8 cellular contexts compared by ENCODE assay signal in genomic region chr2:100291152-100291970, GRCh38.
A peak's percentile ranks its signal among the peaks of the same experiment; 100 is the strongest.
DNase-seq lines count a peak whose midpoint lies in the region; TF ChIP-seq lines count a peak whose summit lies in the region.

No MANE protein-coding gene starts in this region.

- H3K9ac ChIP-seq in HUES6 (ENCODE audit: low read length), result peak overlapping the region; percentile 37
- peak overlapping the region; percentile 32 for H3K9ac ChIP-seq in muscle layer of colon (ENCODE audit: low read length)
- no peak overlapping the region for H3K9ac ChIP-seq in MM.1S (ENCODE audit: low read length)

- TF ChIP-seq CTCF in AG10803 (conservative IDR thresholded peaks at IDR 0.05; ENCODE audit: low read length) (no peak), MM.1S (IDR thresholded peaks at IDR 0.05; ENCODE audit: low read length) (no peak)

- H3K9me3 ChIP-seq in HUES6 (ENCODE audit: control insufficient read depth, insufficient read depth, low read depth, low read length) (no peaks in the 10 kb centered on the region), muscle layer of colon (ENCODE audit: low read length) (no peaks in the 10 kb centered on the region), MM.1S (replicated peaks; ENCODE audit: insufficient read depth, low read length) (no peaks in the 10 kb centered on the region)

- DNase-seq in AG10803 (ENCODE audit: low read depth) (peak; percentile 87), T-helper 9 cell (peak; percentile 8), caudate nucleus (lab: John Stamatoyannopoulos, UW) (peak in 36 of 61 donors; percentile 12 to 88 (median 40)), superior temporal gyrus (ENCODE audit: extremely low spot score) (peak; percentile 49), MM.1S (no peak), NCI-H526 (lab: John Stamatoyannopoulos, UW) (no peak)

- H3K4me3 ChIP-seq in AG10803 (ENCODE audit: low read length) (no peak overlapping the region), HUES6 (ENCODE audit: low read depth, low read length) (no peak overlapping the region), muscle layer of colon (ENCODE audit: low read depth in 1 of 2, low read length in 2 of 2) (no peak overlapping the region), MM.1S (ENCODE audit: low read length) (no peak overlapping the region)

- H3K4me1 ChIP-seq in HUES6 (ENCODE audit: control insufficient read depth, insufficient read depth, low read length) (peaks cover 24% of the 10 kb centered on the region), muscle layer of colon (ENCODE audit: insufficient read depth, low read length) (peaks cover 17% of the 10 kb centered on the region), MM.1S (ENCODE audit: low read length) (no peaks in the 10 kb centered on the region)

- H2AFZ ChIP-seq in MM.1S (ENCODE audit: low read length), result no peak overlapping the region

- H3K27me3 ChIP-seq in HUES6 (ENCODE audit: control insufficient read depth, insufficient read depth, low read length) (no peaks in the 10 kb centered on the region), muscle layer of colon (ENCODE audit: control insufficient read depth in 1 of 2, insufficient read depth in 2 of 2, low read length in 2 of 2) (no peaks in the 10 kb centered on the region), MM.1S (replicated peaks; ENCODE audit: insufficient read depth, low read length) (no peaks in the 10 kb centered on the region)

- H3K79me2 ChIP-seq in MM.1S (ENCODE audit: low read length), result no peaks in the 10 kb centered on the region

- no peaks in the 10 kb centered on the region for H4K20me1 ChIP-seq in MM.1S (ENCODE audit: insufficient read depth, low read length)

- H3K4me2 ChIP-seq in MM.1S (ENCODE audit: low read depth, low read length), result no peak overlapping the region

- H3K27ac ChIP-seq in HUES6 (ENCODE audit: low read depth, low read length), result no peak overlapping the region; the same call in 1 of the 2 replicates
- peak overlapping the region; percentile 85 for H3K27ac ChIP-seq in caudate nucleus (ENCODE audit: low read depth, low read length)
- H3K27ac ChIP-seq in muscle layer of colon (ENCODE audit: low read depth, low read length), result peak overlapping the region; percentile 66
- no peak overlapping the region for H3K27ac ChIP-seq in MM.1S (ENCODE audit: low read length)

- no peaks in the 10 kb centered on the region for H3F3A ChIP-seq in MM.1S (ENCODE audit: insufficient read depth, low read length)

- no peaks in the 10 kb centered on the region for H3K9me2 ChIP-seq in MM.1S (replicated peaks; ENCODE audit: insufficient read depth, low read length)

- H3K36me3 ChIP-seq in HUES6 (ENCODE audit: control insufficient read depth, insufficient read depth, low read length) (no peaks in the 10 kb centered on the region), muscle layer of colon (ENCODE audit: insufficient read depth, low read length) (peaks cover 24% of the 10 kb centered on the region), MM.1S (replicated peaks; ENCODE audit: insufficient read depth, low read length) (no peaks in the 10 kb centered on the region)

Comparison
In these comparisons a context has a peak if more than half of its experiments do, and no peak if none do; other contexts are left out.
1. DNase-seq: peak in AG10803 (single experiment), T-helper 9 cell (single experiment), caudate nucleus (36 of 61) and superior temporal gyrus (single experiment); none in MM.1S (single experiment) and NCI-H526 (0 of 2).
2. H3K27ac ChIP-seq: peak in caudate nucleus (single experiment) and muscle layer of colon (single experiment); none in HUES6 (single experiment) and MM.1S (single experiment).